ENCODE assay signal across 13 cellular contexts in genomic region chr6:152110878-152111820, GRCh38.
A peak's percentile ranks its signal among the peaks of the same experiment; 100 is the strongest.
DNase-seq lines count a peak whose midpoint lies in the region; ATAC-seq and TF ChIP-seq lines count a peak whose summit lies in the region.
"Had no signal": no experiment of that assay in that cellular context is flagged by ENCODE, and none has a peak within 500 bp of the region (broad histone marks: within the 10 kb centered on the region; RNA-seq: fewer than 3 reads in every experiment).

No MANE protein-coding gene starts in this region.

- intact Hi-C loops in breast epithelium (cut with DNase I; ENCODE audit: low total_unique reads), result no loop called here

- TF ChIP-seq CTCF in breast epithelium (IDR thresholded peaks at IDR 0.05), result no peak

- peaks cover 0 to 4% (median 0%) of the 10 kb centered on the region in 3 donors for H3K36me3 Mint-ChIP-seq in immature natural killer cell

- no peak for TF ChIP-seq POLR2A in breast epithelium (IDR thresholded peaks at IDR 0.05)

- peak overlapping the region in 3 of 5 donors; percentile 15 to 51 (median 39) for H3K4me3 Mint-ChIP-seq in immature natural killer cell
- H3K4me3 Mint-ChIP-seq: stimulated activated naive CD8-positive, alpha-beta T cell treated with anti-CD3 and anti-CD28 coated beads, Interleukin-15, Interleukin-2, amounts not matched to agents 100 ng/mL and 50 ng/mL, for 24 hours had no signal

- H3K4me3 ChIP-seq in breast epithelium, result peak overlapping the region in 2 of 3 donors; percentile 4 to 30

- no peaks in the 10 kb centered on the region for H3K27me3 ChIP-seq in breast epithelium

- peaks cover 0 to 2% (median 0%) of the 10 kb centered on the region in 3 donors for H3K27me3 Mint-ChIP-seq in immature natural killer cell (ENCODE audit: low read depth in 3 of 3)

- H3K27ac ChIP-seq in breast epithelium, result peak overlapping the region; percentile 64 to 80

- DNase-seq in H4 (ENCODE audit: low spot score), result peak; percentile 16
- DNase-seq in breast epithelium (ENCODE audit: low spot score in 2 of 2), result no peak
- DNase-seq in immature natural killer cell, result peak in 2 of 3 donors; percentile 26 to 38
- DNase-seq in stromal cell of bone marrow (ENCODE audit: low read depth), result peak; percentile 57
- DNase-seq in kidney glomerular epithelial cell (lab: John Stamatoyannopoulos, UW), result no peak
- no peak for DNase-seq in activated CD4-positive, alpha-beta T cell treated with anti-CD3 and anti-CD28 coated beads for 1 hour
- DNase-seq: activated CD4-positive, alpha-beta T cell treated with anti-CD3 and anti-CD28 coated beads for 48 hours; activated effector memory CD4-positive, alpha-beta T cell treated with anti-CD3 and anti-CD28 coated beads, Interleukin-2, amount 50 U/mL, for 16 hours; left colon; NCI-H1417 treated with DMSO at 0.1 percent for 48 hours had no signal

- H3K9me3 Mint-ChIP-seq in immature natural killer cell, result no peaks in the 10 kb centered on the region
- H3K9me3 Mint-ChIP-seq: stimulated activated naive CD8-positive, alpha-beta T cell treated with anti-CD3 and anti-CD28 coated beads, Interleukin-15, Interleukin-2, amounts not matched to agents 100 ng/mL and 50 ng/mL, for 24 hours had no signal

- no peaks in the 10 kb centered on the region for H3K9me3 ChIP-seq in breast epithelium

- H3K4me1 Mint-ChIP-seq in immature natural killer cell, result peaks cover 7 to 12% of the 10 kb centered on the region in 2 donors

- H3K36me3 ChIP-seq in breast epithelium, result no peaks in the 10 kb centered on the region

- peaks cover 0 to 4% of the 10 kb centered on the region in 2 donors for H3K4me1 ChIP-seq in breast epithelium

- H3K27ac Mint-ChIP-seq in immature natural killer cell, result peak overlapping the region in 3 of 6 donors; percentile 26 to 69 (median 65)
- H3K27ac Mint-ChIP-seq: stimulated activated naive CD8-positive, alpha-beta T cell treated with anti-CD3 and anti-CD28 coated beads, Interleukin-15, Interleukin-2, amounts not matched to agents 100 ng/mL and 50 ng/mL, for 24 hours had no signal

- ATAC-seq in HG03139 (IDR thresholded peaks at IDR 0.05; ENCODE audit: unreplicated experiment), result no peak
- no peak for ATAC-seq in GM19452 (IDR thresholded peaks at IDR 0.05; ENCODE audit: unreplicated experiment)
- ATAC-seq: left colon had no signal

Comparison
In these comparisons a context has a peak if more than half of its experiments do, and no peak if none do; other contexts are left out.
1. DNase-seq: peak in H4 (single experiment), immature natural killer cell (2 of 3) and stromal cell of bone marrow (single experiment); none in breast epithelium (0 of 2), kidney glomerular epithelial cell (single experiment) and activated CD4-positive, alpha-beta T cell treated with anti-CD3 and anti-CD28 coated beads for 1 hour (single experiment).